ENCODE assay signal across 25 cellular contexts in the genomic region with DNA sequence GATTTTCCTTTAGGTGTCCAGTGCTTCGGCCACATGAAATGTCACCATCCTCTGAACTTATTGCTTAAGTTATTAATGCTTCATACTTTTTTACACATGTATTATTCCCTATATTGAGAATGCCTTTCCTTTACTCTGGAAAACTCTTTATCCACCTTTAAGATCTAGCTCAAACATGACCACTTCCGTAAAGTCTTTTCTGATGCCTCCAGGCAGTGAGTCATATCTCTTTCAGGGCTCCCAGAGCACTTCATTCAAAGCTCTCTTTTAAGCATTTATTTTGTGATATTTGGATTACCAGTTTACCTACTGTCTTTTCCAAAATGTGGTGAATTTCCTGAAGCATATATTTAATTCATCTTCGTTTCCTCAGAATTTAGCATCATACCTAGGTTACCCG.
DNase-seq lines count a peak whose midpoint lies in the region; ATAC-seq, FAIRE-seq and TF ChIP-seq lines count a peak whose summit lies in the region.
"Had no signal": no experiment of that assay in that cellular context is flagged by ENCODE, and none has a peak within 500 bp of the region (broad histone marks: within the 10 kb centered on the region; RNA-seq: fewer than 3 reads in every experiment).

No MANE protein-coding gene starts in this region.

- H3K9ac ChIP-seq in smooth muscle cell (ENCODE audit: low read depth): no peak overlapping the region

- no peaks in the 10 kb centered on the region for H3F3A ChIP-seq in smooth muscle cell (ENCODE audit: low read depth)

- WGBS in smooth muscle cell (ENCODE audit: low lambda C conversion rate): 69% methylated on average over 4 of the region's 4 CpGs

- TF ChIP-seq CTCF in RWPE1 (conservative IDR thresholded peaks at IDR 0.05; ENCODE audit: low read depth) (no peak), bronchial epithelial cell (IDR thresholded peaks at IDR 0.05; ENCODE audit: insufficient read depth, low read length, severe bottlenecking) (no peak), smooth muscle cell (IDR thresholded peaks at IDR 0.05; ENCODE audit: borderline replicate concordance, insufficient read depth, poor library complexity, severe bottlenecking) (no peak), uterus (IDR thresholded peaks at IDR 0.05) (no peak)

- DNase-seq in H54 (ENCODE audit: insufficient read length, low spot score): no peak
- peak; percentile 64 for DNase-seq in RWPE1 (ENCODE audit: low spot score)
- DNase-seq in bronchial epithelial cell (ENCODE audit: low read depth): peak; percentile 83
- no peak for DNase-seq in smooth muscle cell (lab: John Stamatoyannopoulos, UW; ENCODE audit: unreplicated experiment)
- no peak for DNase-seq in NAMALWA (ENCODE audit: low spot score)
- no peak for DNase-seq in uterus
- DNase-seq: activated naive CD4-positive, alpha-beta T cell treated with anti-CD3 and anti-CD28 coated beads for 36 hours; activated T-cell treated with anti-CD3 and anti-CD28 coated beads, Interleukin-2, amount 50 U/mL, for 24 hours; body of pancreas; CD8-positive, alpha-beta T cell; colonic mucosa; DMS53; left lung; mucosa of descending colon; NCI-H1694; NCI-H748 treated with DMSO at 0.1 percent for 48 hours; OCI-M1; stimulated activated naive CD8-positive, alpha-beta T cell treated with anti-CD3 and anti-CD28 coated beads, Interleukin-15, Interleukin-2, amounts not matched to agents 100 U/mL and 50 U/mL, for 24 hours; thyroid gland had no signal

- H3K27ac ChIP-seq in RWPE1: no peak overlapping the region
- H3K27ac ChIP-seq in smooth muscle cell (ENCODE audit: low read depth): peak overlapping the region; percentile 60
- H3K27ac ChIP-seq in uterus: no peak overlapping the region
- H3K27ac ChIP-seq: body of pancreas, colonic mucosa, left lung, SJSA1, skin epidermis, thyroid gland had no signal

- CTCF ChIA-PET in RWPE1 (lab: Yijun Ruan, JAX): interaction anchor here (0.7 to 1.1 kb wide), 2 partner anchors 68 to 178 kb away, joined by 3 to 4 read pairs; no protein-coding TSS in a partner anchor

- H3K4me3 ChIP-seq in bronchial epithelial cell (ENCODE audit: low read depth, low read length) (no peak overlapping the region), smooth muscle cell (no peak overlapping the region), uterus (no peak overlapping the region)
- H3K4me3 ChIP-seq: body of pancreas, colonic mucosa, left lung, mucosa of descending colon, SJSA1, skin epidermis, thyroid gland had no signal

- no peak for ATAC-seq in GM18519 (IDR thresholded peaks at IDR 0.05; ENCODE audit: low FRiP score, unreplicated experiment)
- ATAC-seq: activated CD4-positive, CD25-positive, alpha-beta regulatory T cell treated with anti-CD3 and anti-CD28 coated beads, Interleukin-2, amount 50 U/mL, for 24 hours; body of pancreas; CD8-positive, alpha-beta T cell; HCT116; left lung; mucosa of descending colon; stimulated activated naive CD8-positive, alpha-beta T cell treated with anti-CD3 and anti-CD28 coated beads, Interleukin-15, Interleukin-2, amounts not matched to agents 100 U/mL and 50 U/mL, for 24 hours had no signal

- no peaks in the 10 kb centered on the region for H4K20me1 ChIP-seq in smooth muscle cell (ENCODE audit: low read depth)

- H3K27me3 ChIP-seq in bronchial epithelial cell (ENCODE audit: control insufficient read depth, insufficient read depth, low read length) (no peaks in the 10 kb centered on the region), smooth muscle cell (ENCODE audit: low read depth) (no peaks in the 10 kb centered on the region), uterus (no peaks in the 10 kb centered on the region)
- H3K27me3 ChIP-seq: body of pancreas, colonic mucosa, left lung, SJSA1, thyroid gland had no signal

- H3K4me2 ChIP-seq in smooth muscle cell: peak overlapping the region; percentile 5

- POLR2A ChIA-PET in RWPE1 (lab: Yijun Ruan, JAX; ENCODE audit: low non-redundant PET): no interaction called here

- intact Hi-C loops in uterus (cut with DNase I; ENCODE audit: low total_unique reads): no loop called here

- TF ChIP-seq POLR2A in H54 (IDR thresholded peaks at IDR 0.05; ENCODE audit: low read depth, low read length) (no peak), uterus (IDR thresholded peaks at IDR 0.05) (no peak)

- H3K36me3 ChIP-seq in bronchial epithelial cell (ENCODE audit: control insufficient read depth, insufficient read depth, low read length) (no peaks in the 10 kb centered on the region), smooth muscle cell (ENCODE audit: low read depth) (no peaks in the 10 kb centered on the region), uterus (no peaks in the 10 kb centered on the region)
- H3K36me3 ChIP-seq: colonic mucosa, left lung, SJSA1, thyroid gland had no signal

- H3K9me3 ChIP-seq in smooth muscle cell (replicated peaks; ENCODE audit: low read depth) (no peaks in the 10 kb centered on the region), uterus (no peaks in the 10 kb centered on the region)
- H3K9me3 ChIP-seq: body of pancreas, colonic mucosa, left lung, mucosa of descending colon, SJSA1, thyroid gland had no signal

- H3K4me1 ChIP-seq in smooth muscle cell (ENCODE audit: low read depth) (peaks cover 12% of the 10 kb centered on the region), uterus (no peaks in the 10 kb centered on the region)
- H3K4me1 ChIP-seq: body of pancreas, colonic mucosa, left lung, thyroid gland had no signal

- peak; percentile 11 for FAIRE-seq in H54 (lab: Jason Lieb, UNC)
- no peak for FAIRE-seq in bronchial epithelial cell (lab: Jason Lieb, UNC)
- FAIRE-seq: endometrium had no signal

- no peaks in the 10 kb centered on the region for H3K79me2 ChIP-seq in smooth muscle cell (ENCODE audit: low read depth)

- H2AFZ ChIP-seq in smooth muscle cell (ENCODE audit: low read depth): no peak overlapping the region

Comparison
In these comparisons a context has a peak if more than half of its experiments do, and no peak if none do; other contexts are left out.
1. DNase-seq: peak in RWPE1 (single experiment) and bronchial epithelial cell (single experiment); none in H54 (single experiment), smooth muscle cell (single experiment), NAMALWA (single experiment) and uterus (0 of 2).